ENCODE assay signal across 8 cellular contexts in genomic region chr6:16332175-16332542, GRCh38.
DNase-seq lines count a peak whose midpoint lies in the region; ATAC-seq and TF ChIP-seq lines count a peak whose summit lies in the region.

No MANE protein-coding gene starts in this region.

- no peaks in the 10 kb centered on the region for H3K27me3 Mint-ChIP-seq in activated CD4-positive, alpha-beta T cell treated with anti-CD3 and anti-CD28 coated beads for 36 hours

- CTCF ChIA-PET in activated CD4-positive, alpha-beta T cell treated with anti-CD3 and anti-CD28 coated beads for 36 hours (lab: Charles Lee) = interaction anchor here (0.6 to 3.5 kb wide), 42 partner anchors 9 to 1570 kb away, joined by 3 to 33 read pairs (median 4); no protein-coding TSS in a partner anchor

- intact Hi-C loops in activated CD4-positive, alpha-beta T cell treated with anti-CD3 and anti-CD28 coated beads for 36 hours (cut with DNase I, micrococcal nuclease) = loop anchor here (1.0 to 10.0 kb wide), 12 partner anchors 10 to 754 kb away; no protein-coding TSS in a partner anchor
- intact Hi-C loops in left lung (cut with DNase I) = loop anchor here (10.0 kb wide), 2 partner anchors 173 to 433 kb away; partner anchors contain the start of gene ATXN1 (in 1 of the 2)

- no peak overlapping the region for H3K27ac Mint-ChIP-seq in activated CD4-positive, alpha-beta T cell treated with anti-CD3 and anti-CD28 coated beads for 36 hours

- DNase-seq in NCI-H226 (peak; percentile 59), left lung (peak in 1 of 2 donors; percentile 78)
- DNase-seq in activated CD4-positive, alpha-beta T cell treated with anti-CD3 and anti-CD28 coated beads for 36 hours = peak; percentile 91
- peak; percentile 60 to 66 (median 65) for DNase-seq in stimulated activated CD4-positive, alpha-beta T cell treated with anti-CD3 and anti-CD28 coated beads, TNF-alpha, amount 100 ng/mL, for 1 hour (ENCODE audit: low read depth in 3 of 3, low spot score in 1 of 3)

- H3K4me1 Mint-ChIP-seq in activated CD4-positive, alpha-beta T cell treated with anti-CD3 and anti-CD28 coated beads for 36 hours = no peaks in the 10 kb centered on the region

- TF ChIP-seq CTCF in C4-2B (conservative IDR thresholded peaks at IDR 0.05) (peak; percentile 84), left lung (IDR thresholded peaks at IDR 0.05) (peak; percentile 81 to 95)

- H3K36me3 ChIP-seq in left lung = peaks cover 0 to 10% of the 10 kb centered on the region in 2 donors

- no peaks in the 10 kb centered on the region for H3K27me3 ChIP-seq in left lung

- POLR2A ChIA-PET in activated CD4-positive, alpha-beta T cell treated with anti-CD3 and anti-CD28 coated beads for 36 hours (lab: Charles Lee) = interaction anchor here (0.7 kb wide), 1 partner anchor 175 kb away, joined by 3 read pairs; no protein-coding TSS in a partner anchor

- H3K4me1 ChIP-seq in left lung = peaks cover 4 to 44% of the 10 kb centered on the region in 2 donors

- H3K27ac ChIP-seq in C4-2B (no peak overlapping the region), cingulate gyrus (ENCODE audit: low read depth, low read length) (peak overlapping the region; percentile 41), left lung (no peak overlapping the region)

- no peaks in the 10 kb centered on the region for H3K9me3 Mint-ChIP-seq in activated CD4-positive, alpha-beta T cell treated with anti-CD3 and anti-CD28 coated beads for 36 hours (ENCODE audit: low read depth)

- peaks cover 4% of the 10 kb centered on the region for H3K36me3 Mint-ChIP-seq in activated CD4-positive, alpha-beta T cell treated with anti-CD3 and anti-CD28 coated beads for 36 hours (ENCODE audit: low read depth)

- no peaks in the 10 kb centered on the region for H3K9me3 ChIP-seq in left lung

- ATAC-seq in GM19035 (IDR thresholded peaks at IDR 0.05; ENCODE audit: unreplicated experiment) = peak; percentile 88
- peak; percentile 82 for ATAC-seq in HG03175 (IDR thresholded peaks at IDR 0.05; ENCODE audit: unreplicated experiment)
- peak; percentile 98 for ATAC-seq in activated CD4-positive, alpha-beta T cell treated with anti-CD3 and anti-CD28 coated beads for 36 hours
- ATAC-seq in left lung = peak; percentile 93

- no peak overlapping the region for H3K4me3 ChIP-seq in left lung

- no peak overlapping the region for H3K4me3 Mint-ChIP-seq in activated CD4-positive, alpha-beta T cell treated with anti-CD3 and anti-CD28 coated beads for 36 hours
